ENCODE assay signal across 6 cellular contexts in the genomic region with DNA sequence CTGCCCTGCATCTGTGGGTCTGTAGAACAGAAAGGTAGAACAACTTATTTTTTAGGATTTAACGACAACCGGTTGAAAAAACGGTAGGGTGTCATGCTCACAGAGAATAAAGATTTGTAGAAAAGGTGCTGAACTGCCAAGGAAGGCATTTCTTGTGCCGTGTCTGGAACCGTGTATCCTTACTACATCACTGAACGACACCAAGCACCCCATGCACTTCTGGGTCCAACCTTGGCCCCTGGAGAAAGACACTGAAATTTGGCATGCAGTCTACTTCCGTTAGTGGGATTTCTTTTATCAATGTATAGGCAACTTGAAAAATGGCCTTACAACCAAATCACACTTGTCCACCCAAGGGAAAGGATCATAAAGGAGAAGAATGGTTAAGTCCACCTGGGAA.
"Had no signal": no experiment of that assay in that cellular context is flagged by ENCODE, and none has a peak within 500 bp of the region (broad histone marks: within the 10 kb centered on the region; RNA-seq: fewer than 3 reads in every experiment).

No MANE protein-coding gene starts in this region.

- DNase-seq: GOT3, H7, KBM-7 had no signal

- ATAC-seq: HCT116 had no signal

- H3K9me3 Mint-ChIP-seq: IgD-negative memory B cell had no signal

- H3K9me3 ChIP-seq: HAP-1 had no signal

- H3K4me3 Mint-ChIP-seq: IgD-negative memory B cell had no signal

- H3K4me3 ChIP-seq: HAP-1 had no signal

- H3K4me1 ChIP-seq: HAP-1 had no signal

- H3K27ac Mint-ChIP-seq: IgD-negative memory B cell had no signal

- H3K27me3 Mint-ChIP-seq: IgD-negative memory B cell had no signal
